Comparison of ENCODE assay signal across 19 cellular contexts in the genomic region with DNA sequence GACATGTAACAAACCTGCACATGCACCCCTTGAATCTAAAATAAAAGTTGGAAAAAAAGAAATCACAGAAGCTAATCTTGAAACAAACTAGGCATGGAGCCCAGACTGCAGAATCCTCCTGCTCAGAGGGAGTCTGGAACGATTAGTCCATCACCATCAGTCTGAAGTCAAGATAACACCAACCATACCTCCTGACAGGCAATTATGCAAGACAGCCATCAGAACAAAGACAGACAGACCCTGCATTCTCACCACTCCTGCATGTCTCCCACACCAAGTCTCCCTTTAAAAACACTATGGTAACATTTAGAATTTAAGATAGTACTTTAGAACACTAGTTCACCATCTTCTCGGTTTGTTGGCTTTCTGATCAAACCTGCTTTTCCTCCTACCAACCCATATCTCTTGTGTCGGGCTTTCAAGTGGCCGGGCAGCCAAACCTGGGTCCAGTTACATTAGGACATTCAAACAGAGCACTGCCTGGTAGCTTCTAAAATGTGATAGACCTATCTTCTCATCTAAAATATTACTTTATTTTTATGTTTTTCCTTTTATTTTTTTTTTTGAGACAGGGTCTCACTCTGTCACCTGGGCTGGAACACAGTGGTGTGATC. TPM values are rescaled to one million over a fixed set of nuclear protein-coding genes. Genes with fewer than 3 reads are reported as not detected.
A peak's percentile ranks its signal among the peaks of the same experiment; 100 is the strongest.
DNase-seq lines count a peak whose midpoint lies in the region; ATAC-seq, FAIRE-seq and TF ChIP-seq lines count a peak whose summit lies in the region.
"Had no signal": no experiment of that assay in that cellular context is flagged by ENCODE, and none has a peak within 500 bp of the region (broad histone marks: within the 10 kb centered on the region; RNA-seq: fewer than 3 reads in every experiment).

No MANE protein-coding gene starts in this region.

- peaks cover 54% of the 10 kb centered on the region for H3K36me3 ChIP-seq in CD4-positive, CD25-positive, alpha-beta regulatory T cell (ENCODE audit: control insufficient read depth, insufficient read depth, low read length)
- peaks cover 19 to 85% of the 10 kb centered on the region in 2 experiments for H3K36me3 ChIP-seq in HEK293 (ENCODE audit: control insufficient read depth in 2 of 2, insufficient read depth in 1 of 2, low read length in 2 of 2)
- peaks cover 17% of the 10 kb centered on the region for H3K36me3 ChIP-seq in neural progenitor cell
- peaks cover 10 to 11% of the 10 kb centered on the region in 2 donors for H3K36me3 ChIP-seq in kidney (ENCODE audit: control insufficient read depth in 1 of 2, insufficient read depth in 2 of 2, low read length in 2 of 2)
- H3K36me3 ChIP-seq: prostate gland had no signal

- H3K4me3 ChIP-seq in CD4-positive, CD25-positive, alpha-beta regulatory T cell (ENCODE audit: low read depth, low read length): no peak overlapping the region
- no peak overlapping the region for H3K4me3 ChIP-seq in HEK293 (ENCODE audit: low read depth, low read length)
- no peak overlapping the region for H3K4me3 ChIP-seq in choroid plexus epithelial cell (ENCODE audit: low read depth, low read length)
- no peak overlapping the region for H3K4me3 ChIP-seq in neural progenitor cell
- no peak overlapping the region for H3K4me3 ChIP-seq in kidney (ENCODE audit: low read length in 2 of 2)
- H3K4me3 ChIP-seq: adrenal gland, esophagus muscularis mucosa, prostate gland, transverse colon had no signal

- TF ChIP-seq CTCF in HEK293 (tag by site-specific recombination; IDR thresholded peaks at IDR 0.05) (no peak), choroid plexus epithelial cell (conservative IDR thresholded peaks at IDR 0.05; ENCODE audit: low read depth, low read length) (no peak), neural progenitor cell (IDR thresholded peaks at IDR 0.05) (no peak), kidney (IDR thresholded peaks at IDR 0.05; ENCODE audit: borderline replicate concordance, extremely low read depth, insufficient read depth) (no peak)
- TF ChIP-seq CTCF in CD4-positive, alpha-beta T cell (IDR thresholded peaks at IDR 0.05): no peak

- no peak overlapping the region for H2AFZ ChIP-seq in neural progenitor cell (replicated peaks)

- no peak for ATAC-seq in CD4-positive, CD25-positive, alpha-beta regulatory T cell (ENCODE audit: low read depth in 2 of 2)
- ATAC-seq in GM21619 (IDR thresholded peaks at IDR 0.05; ENCODE audit: unreplicated experiment): no peak
- ATAC-seq in CD4-positive, alpha-beta T cell (ENCODE audit: poor library complexity): no peak
- ATAC-seq: PC-3; stimulated activated naive CD8-positive, alpha-beta T cell treated with anti-CD3 and anti-CD28 coated beads, Interleukin-15, Interleukin-2, amounts not matched to agents 100 U/mL and 50 U/mL, for 24 hours had no signal

- no peak overlapping the region for H3K27ac ChIP-seq in CD4-positive, CD25-positive, alpha-beta regulatory T cell (ENCODE audit: insufficient read depth, low read length, poor library complexity, severe bottlenecking)
- H3K27ac ChIP-seq in HEK293 (ENCODE audit: extremely low read depth, low read depth, low read length) (no peak overlapping the region), neural progenitor cell (no peak overlapping the region), kidney (ENCODE audit: low read depth in 2 of 2, low read length in 2 of 2) (no peak overlapping the region)
- H3K27ac ChIP-seq in CD4-positive, alpha-beta T cell (ENCODE audit: low read depth, low read length): no peak overlapping the region
- H3K27ac ChIP-seq: esophagus muscularis mucosa, prostate gland, transverse colon had no signal

- peaks cover 44% of the 10 kb centered on the region for H3K36me3 Mint-ChIP-seq in CD4-positive, CD25-positive, alpha-beta regulatory T cell
- peaks cover 46% of the 10 kb centered on the region for H3K36me3 Mint-ChIP-seq in neural progenitor cell
- peaks cover 82% of the 10 kb centered on the region for H3K36me3 Mint-ChIP-seq in CD4-positive, alpha-beta T cell (ENCODE audit: low read depth)

- no peaks in the 10 kb centered on the region for H3K27me3 Mint-ChIP-seq in CD4-positive, CD25-positive, alpha-beta regulatory T cell
- peaks cover 10% of the 10 kb centered on the region for H3K27me3 Mint-ChIP-seq in neural progenitor cell (ENCODE audit: insufficient read depth, low read depth)
- no peaks in the 10 kb centered on the region for H3K27me3 Mint-ChIP-seq in CD4-positive, alpha-beta T cell
- H3K27me3 Mint-ChIP-seq: activated CD4-positive, alpha-beta T cell treated with anti-CD3 and anti-CD28 coated beads, Interleukin-2, amount 10 ng/mL, durations not matched to agents 24 days and 14 days had no signal

- H3K4me3 Mint-ChIP-seq in CD4-positive, CD25-positive, alpha-beta regulatory T cell: peak overlapping the region in 1 of 4 donors; percentile 59
- H3K4me3 Mint-ChIP-seq in neural progenitor cell: no peak overlapping the region
- H3K4me3 Mint-ChIP-seq in CD4-positive, alpha-beta T cell: no peak overlapping the region
- H3K4me3 Mint-ChIP-seq: activated CD4-positive, alpha-beta T cell treated with anti-CD3 and anti-CD28 coated beads, Interleukin-2, amount 10 ng/mL, durations not matched to agents 24 days and 14 days; nephron had no signal

- H3K4me2 ChIP-seq in neural progenitor cell: no peak overlapping the region

- H3K4me1 Mint-ChIP-seq in CD4-positive, CD25-positive, alpha-beta regulatory T cell: peaks cover 5 to 20% (median 13%) of the 10 kb centered on the region in 4 donors
- peaks cover 2% of the 10 kb centered on the region for H3K4me1 Mint-ChIP-seq in neural progenitor cell
- peaks cover 14% of the 10 kb centered on the region for H3K4me1 Mint-ChIP-seq in CD4-positive, alpha-beta T cell (ENCODE audit: low read depth)
- H3K4me1 Mint-ChIP-seq: nephron had no signal

- H4K20me1 ChIP-seq in neural progenitor cell (ENCODE audit: low read depth): no peaks in the 10 kb centered on the region

- no peaks in the 10 kb centered on the region for H3F3A ChIP-seq in neural progenitor cell (ENCODE audit: low read depth)

- CTCF ChIA-PET in HEK293 (lab: Yijun Ruan, JAX): no interaction called here
- CTCF ChIA-PET in CD4-positive, alpha-beta T cell (lab: Charles Lee): interaction anchor here (1.5 kb wide), 1 partner anchor 95 kb away, joined by 7 read pairs; no protein-coding TSS in a partner anchor

- intact Hi-C loops in kidney (cut with DNase I): no loop called here
- intact Hi-C loops in CD4-positive, alpha-beta T cell (cut with DNase I, micrococcal nuclease): no loop called here

- H3K9me3 Mint-ChIP-seq in CD4-positive, CD25-positive, alpha-beta regulatory T cell: peaks cover 0 to 3% (median 0%) of the 10 kb centered on the region in 7 donors
- peaks cover 3% of the 10 kb centered on the region for H3K9me3 Mint-ChIP-seq in neural progenitor cell
- no peaks in the 10 kb centered on the region for H3K9me3 Mint-ChIP-seq in CD4-positive, alpha-beta T cell
- H3K9me3 Mint-ChIP-seq: activated CD4-positive, alpha-beta T cell treated with anti-CD3 and anti-CD28 coated beads, Interleukin-2, amount 10 ng/mL, durations not matched to agents 24 days and 14 days had no signal

- POLR2A ChIA-PET in HEK293 (lab: Yijun Ruan, JAX): no interaction called here
- POLR2A ChIA-PET in CD4-positive, alpha-beta T cell (lab: Charles Lee): no interaction called here

- no peaks in the 10 kb centered on the region for H3K9me3 ChIP-seq in CD4-positive, CD25-positive, alpha-beta regulatory T cell (ENCODE audit: control insufficient read depth in 2 of 2, low read length in 2 of 2)
- H3K9me3 ChIP-seq in HEK293 (ENCODE audit: control insufficient read depth, insufficient read depth, low read depth, low read length) (no peaks in the 10 kb centered on the region), neural progenitor cell (ENCODE audit: low read depth) (no peaks in the 10 kb centered on the region), kidney (ENCODE audit: control insufficient read depth in 1 of 2, low read length in 2 of 2) (no peaks in the 10 kb centered on the region)
- H3K9me3 ChIP-seq in CD4-positive, alpha-beta T cell (ENCODE audit: control insufficient read depth, low read length): no peaks in the 10 kb centered on the region
- H3K9me3 ChIP-seq: adrenal gland, esophagus muscularis mucosa, prostate gland, transverse colon had no signal

- no peak for FAIRE-seq in kidney (lab: Jason Lieb, UNC)

- H3K79me2 ChIP-seq in neural progenitor cell (ENCODE audit: low read depth): peaks cover 19% of the 10 kb centered on the region

- no peaks in the 10 kb centered on the region for H3K27me3 ChIP-seq in CD4-positive, CD25-positive, alpha-beta regulatory T cell (ENCODE audit: control insufficient read depth, insufficient read depth, low read length)
- H3K27me3 ChIP-seq in neural progenitor cell: no peaks in the 10 kb centered on the region
- no peaks in the 10 kb centered on the region for H3K27me3 ChIP-seq in CD4-positive, alpha-beta T cell (ENCODE audit: control insufficient read depth, insufficient read depth, low read length)
- H3K27me3 ChIP-seq: adrenal gland, esophagus muscularis mucosa, transverse colon had no signal

- no peak for DNase-seq in CD4-positive, CD25-positive, alpha-beta regulatory T cell
- DNase-seq in choroid plexus epithelial cell (ENCODE audit: low read depth) (peak; percentile 79), neural progenitor cell (ENCODE audit: low spot score) (no peak), kidney (no peak)
- no peak for DNase-seq in CD4-positive, alpha-beta T cell
- DNase-seq: activated CD4-positive, alpha-beta T cell treated with anti-CD3 and anti-CD28 coated beads, Interleukin-2, amount 10 ng/mL, durations not matched to agents 24 days and 14 days; activated CD8-positive, alpha-beta memory T cell treated with anti-CD3 and anti-CD28 coated beads, Interleukin-2, amount 50 U/mL, for 48 hours; activated effector memory CD4-positive, alpha-beta T cell treated with Interleukin-2 at 50 U/mL for 16 hours; central memory CD4-positive, alpha-beta T cell; COR-L47; PC-3; stimulated activated naive CD8-positive, alpha-beta T cell treated with anti-CD3 and anti-CD28 coated beads, Interleukin-15, Interleukin-2, amounts not matched to agents 100 U/mL and 50 U/mL, for 24 hours; transverse colon had no signal

- H3K27ac Mint-ChIP-seq in CD4-positive, CD25-positive, alpha-beta regulatory T cell: peak overlapping the region in 2 of 3 donors; percentile 78 to 84
- H3K27ac Mint-ChIP-seq in neural progenitor cell: peak overlapping the region; percentile 38
- no peak overlapping the region for H3K27ac Mint-ChIP-seq in CD4-positive, alpha-beta T cell
- H3K27ac Mint-ChIP-seq: activated CD4-positive, alpha-beta T cell treated with anti-CD3 and anti-CD28 coated beads, Interleukin-2, amount 10 ng/mL, durations not matched to agents 24 days and 14 days; nephron had no signal

- no peak overlapping the region for H3K9ac ChIP-seq in neural progenitor cell
- no peak overlapping the region for H3K9ac ChIP-seq in kidney (ENCODE audit: low read length in 2 of 2)

- H3K4me1 ChIP-seq in CD4-positive, CD25-positive, alpha-beta regulatory T cell (ENCODE audit: control insufficient read depth, insufficient read depth, low read length, poor library complexity, severe bottlenecking): no peaks in the 10 kb centered on the region
- H3K4me1 ChIP-seq in HEK293 (ENCODE audit: control insufficient read depth, insufficient read depth, low read length) (no peaks in the 10 kb centered on the region), neural progenitor cell (no peaks in the 10 kb centered on the region), kidney (ENCODE audit: control insufficient read depth in 1 of 2, insufficient read depth in 1 of 2, low read depth in 1 of 2, low read length in 2 of 2) (no peaks in the 10 kb centered on the region)
- H3K4me1 ChIP-seq: prostate gland, transverse colon had no signal

RNA-seq across cellular contexts. Expression of a gene that starts 10.1 kb away (rescaled TPM):
- 111 TPM for total RNA-seq in CD4-positive, CD25-positive, alpha-beta regulatory T cell
- 10 to 100 TPM; 47.3 to 68.9 (median 55.8) TPM for polyA plus RNA-seq in CD4-positive, CD25-positive, alpha-beta regulatory T cell
- total RNA-seq in neural progenitor cell (ENCODE audit: low replicate concordance) (38.2 and 61.5 TPM in 2 replicates), kidney (86.1 TPM)
- 24.8 TPM for polyA plus RNA-seq in kidney (ENCODE audit: insufficient read depth, low read depth, low replicate concordance)
- 10 to 100 TPM; 67.6 to 73.2 TPM for total RNA-seq in CD4-positive, alpha-beta T cell

RNA-seq across cellular contexts. Expression of a gene that starts 10.4 kb away (rescaled TPM):
- total RNA-seq in CD4-positive, CD25-positive, alpha-beta regulatory T cell: 55.1 TPM
- 10 to 100 TPM; 11.5 to 12.3 (median 12.3) TPM for polyA plus RNA-seq in CD4-positive, CD25-positive, alpha-beta regulatory T cell
- total RNA-seq in neural progenitor cell (ENCODE audit: low replicate concordance): 72.9 and 107 TPM in 2 replicates
- total RNA-seq in kidney: 40.1 TPM
- 14.3 TPM for polyA plus RNA-seq in kidney (ENCODE audit: insufficient read depth, low read depth, low replicate concordance)
- 10 to 100 TPM; 18.8 to 21.6 TPM for total RNA-seq in CD4-positive, alpha-beta T cell
